ENCODE assay signal across 8 cellular contexts in genomic region chr12:87848248-87848868, GRCh38.
DNase-seq lines count a peak whose midpoint lies in the region; ATAC-seq and TF ChIP-seq lines count a peak whose summit lies in the region.

No MANE protein-coding gene starts in this region.

- H3K9me3 ChIP-seq in heart left ventricle (no peaks in the 10 kb centered on the region), psoas muscle (no peaks in the 10 kb centered on the region)

- intact Hi-C loops in heart left ventricle (cut with DNase I) (loop anchor here in 4 of 10 donors (5.0 to 10.0 kb wide), 2 partner anchors 1924 to 1926 kb away; no protein-coding TSS in a partner anchor), Right ventricle myocardium inferior (cut with DNase I) (loop anchor here (10.0 kb wide), 1 partner anchor 1594 kb away; the partner anchor contains the start of gene MGAT4C), psoas muscle (cut with DNase I) (no loop called here)

- WGBS in heart left ventricle, 4 donors = 7 to 17% (median 14%) methylated on average over 2 of the region's 2 CpGs
- WGBS in psoas muscle, 3 donors = 14 to 28% (median 22%) methylated on average over 2 of the region's 2 CpGs

- H3K36me3 ChIP-seq in heart left ventricle (no peaks in the 10 kb centered on the region), psoas muscle (ENCODE audit: insufficient read depth in 1 of 2, low read depth in 1 of 2) (no peaks in the 10 kb centered on the region)

- H3K27me3 ChIP-seq in heart left ventricle = no peaks in the 10 kb centered on the region
- no peaks in the 10 kb centered on the region for H3K27me3 ChIP-seq in psoas muscle (ENCODE audit: insufficient read depth in 3 of 3, low read length in 2 of 3)

- H3K4me1 ChIP-seq in heart left ventricle (no peaks in the 10 kb centered on the region), psoas muscle (no peaks in the 10 kb centered on the region)

- ATAC-seq in heart left ventricle (peak in 1 of 4 donors; percentile 60), Right ventricle myocardium inferior (no peak), HG02763 (IDR thresholded peaks at IDR 0.05; ENCODE audit: unreplicated experiment) (peak; percentile 77), psoas muscle (no peak)

- no peak overlapping the region for H3K4me3 ChIP-seq in heart left ventricle
- H3K4me3 ChIP-seq in foreskin fibroblast (ENCODE audit: low read depth in 1 of 2, low read length in 2 of 2) = no peak overlapping the region
- no peak overlapping the region for H3K4me3 ChIP-seq in psoas muscle

- TF ChIP-seq CTCF in heart left ventricle (IDR thresholded peaks at IDR 0.05) (peak; percentile 70 to 89 (median 79)), foreskin fibroblast (IDR thresholded peaks at IDR 0.05; ENCODE audit: low read depth, low read length) (peak; percentile 67), psoas muscle (IDR thresholded peaks at IDR 0.05) (peak; percentile 67)

- no peak for TF ChIP-seq POLR2A in heart left ventricle (IDR thresholded peaks at IDR 0.05)

- H3K27ac ChIP-seq in heart left ventricle (no peak overlapping the region), psoas muscle (no peak overlapping the region)

- no peak for DNase-seq in heart left ventricle
- no peak for DNase-seq in Right ventricle myocardium inferior (ENCODE audit: missing footprints)
- peak; percentile 67 for DNase-seq in NCI-H146 treated with DMSO at 0.1 percent for 48 hours (lab: John Stamatoyannopoulos, UW; ENCODE audit: unreplicated experiment)
- DNase-seq in SW480 (ENCODE audit: low spot score) = peak; percentile 35
- peak; percentile 21 to 76 for DNase-seq in foreskin fibroblast
- DNase-seq in psoas muscle = no peak
- no peak for DNase-seq in 8988T

Comparison
In these comparisons a context has a peak if more than half of its experiments do, and no peak if none do; other contexts are left out.
1. DNase-seq: peak in NCI-H146 treated with DMSO at 0.1 percent for 48 hours (single experiment), SW480 (single experiment) and foreskin fibroblast (2 of 2); none in heart left ventricle (0 of 5), Right ventricle myocardium inferior (single experiment), psoas muscle (0 of 2) and 8988T (single experiment).
2. Peak in every context shown above with its lines, with median percentiles within 50 percentile points of each other: CTCF ChIP-seq.